Comparison of ENCODE assay signal across 8 cellular contexts in the genomic region with DNA sequence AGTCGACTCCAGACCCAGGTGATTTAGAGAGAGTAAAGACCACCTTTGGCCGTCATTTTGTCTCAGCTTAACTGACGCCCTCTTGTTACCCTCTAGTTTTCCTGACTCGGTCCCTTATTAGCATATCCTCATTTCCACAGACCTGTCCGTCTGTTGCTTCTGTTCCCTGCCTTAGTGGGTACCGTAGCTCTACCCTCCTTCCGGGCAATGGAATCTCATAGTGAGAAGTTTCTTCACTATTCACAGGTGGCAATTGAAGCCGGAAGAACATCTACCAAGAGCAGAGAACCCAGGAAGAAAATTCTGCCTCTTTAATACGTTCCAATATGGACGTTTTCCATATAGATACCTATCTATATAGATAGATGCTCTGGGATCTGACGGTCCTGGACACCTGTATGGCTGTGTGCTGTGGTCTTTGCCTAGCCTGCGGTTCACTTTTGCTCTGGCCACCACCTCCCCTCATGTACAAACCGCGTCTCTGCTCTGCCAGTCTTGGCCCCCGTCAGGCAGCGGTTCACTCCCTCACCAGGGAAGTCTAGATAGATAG. TPM values are rescaled to one million over a fixed set of nuclear protein-coding genes. Genes with fewer than 3 reads are reported as not detected.
DNase-seq lines count a peak whose midpoint lies in the region; ATAC-seq and TF ChIP-seq lines count a peak whose summit lies in the region.

No MANE protein-coding gene starts in this region.

- intact Hi-C loops in activated naive CD4-positive, alpha-beta T cell treated with anti-CD3 and anti-CD28 coated beads for 36 hours (cut with micrococcal nuclease): loop anchor here (1.0 to 5.0 kb wide), 4 partner anchors 233 to 1652 kb away; partner anchors contain the start of genes COX7C and RASA1
- intact Hi-C loops in activated T-helper 1 cell treated with anti-CD3 and anti-CD28 coated beads, Interleukin-12 subunit alpha, Interleukin-12 subunit beta, Interleukin-2, Interleukin-4 antibody, amounts not matched to agents 30 ng/mL and 10 ng/mL and 1 ng/mL, durations not matched to agents 14 hours and 24 hours and 36 hours (cut with micrococcal nuclease): loop anchor here (5.0 to 10.0 kb wide), 3 partner anchors 233 to 857 kb away; partner anchors contain the start of gene CCNH

- no peaks in the 10 kb centered on the region for H3K27me3 ChIP-seq in cardiac muscle cell

- peak overlapping the region; percentile 93 for H3K4me3 Mint-ChIP-seq in activated naive CD4-positive, alpha-beta T cell treated with anti-CD3 and anti-CD28 coated beads for 36 hours
- peak overlapping the region; percentile 97 for H3K4me3 Mint-ChIP-seq in activated T-helper 1 cell treated with anti-CD3 and anti-CD28 coated beads, Interleukin-12 subunit alpha, Interleukin-12 subunit beta, Interleukin-2, Interleukin-4 antibody, amounts not matched to agents 30 ng/mL and 10 ng/mL and 1 ng/mL, durations not matched to agents 14 hours and 24 hours and 36 hours
- H3K4me3 Mint-ChIP-seq in progenitor cell of endocrine pancreas (ENCODE audit: low read depth): peak overlapping the region; percentile 99

- H3K9me3 ChIP-seq in cardiac muscle cell (ENCODE audit: low read depth): no peaks in the 10 kb centered on the region

- H3K4me1 ChIP-seq in cardiac muscle cell (ENCODE audit: low read depth): peaks cover 6% of the 10 kb centered on the region

- CTCF ChIA-PET in activated naive CD4-positive, alpha-beta T cell treated with anti-CD3 and anti-CD28 coated beads for 36 hours (lab: Charles Lee): no interaction called here

- peak; percentile 23 for DNase-seq in activated naive CD4-positive, alpha-beta T cell treated with anti-CD3 and anti-CD28 coated beads for 36 hours
- DNase-seq in activated naive CD4-positive, alpha-beta T cell (lab: John Stamatoyannopoulos, UW): no peak
- peak; percentile 55 for DNase-seq in NAMALWA (ENCODE audit: low spot score)
- no peak for DNase-seq in activated T-helper 1 cell treated with anti-CD3 and anti-CD28 coated beads, Interleukin-12 subunit alpha, Interleukin-12 subunit beta, Interleukin-2, Interleukin-4 antibody, amounts not matched to agents 30 ng/mL and 10 ng/mL and 1 ng/mL, durations not matched to agents 14 hours and 24 hours and 36 hours (ENCODE audit: low spot score)
- peak in 1 of 2 donors; percentile 26 for DNase-seq in cardiac muscle cell (ENCODE audit: low read depth in 1 of 2, low spot score in 1 of 2)
- no peak for DNase-seq in progenitor cell of endocrine pancreas (ENCODE audit: low spot score, unreplicated experiment)
- DNase-seq in NCI-H446 (lab: John Stamatoyannopoulos, UW): no peak

- peak overlapping the region; percentile 49 for H3K27ac ChIP-seq in cardiac muscle cell

- TF ChIP-seq CTCF in cardiac muscle cell (IDR thresholded peaks at IDR 0.05; ENCODE audit: low read depth, low read length) (no peak), progenitor cell of endocrine pancreas (IDR thresholded peaks at IDR 0.05; ENCODE audit: unreplicated experiment) (no peak)

- peaks cover 42% of the 10 kb centered on the region for H3K4me1 Mint-ChIP-seq in activated naive CD4-positive, alpha-beta T cell treated with anti-CD3 and anti-CD28 coated beads for 36 hours (ENCODE audit: low read depth)
- H3K4me1 Mint-ChIP-seq in activated T-helper 1 cell treated with anti-CD3 and anti-CD28 coated beads, Interleukin-12 subunit alpha, Interleukin-12 subunit beta, Interleukin-2, Interleukin-4 antibody, amounts not matched to agents 30 ng/mL and 10 ng/mL and 1 ng/mL, durations not matched to agents 14 hours and 24 hours and 36 hours (ENCODE audit: low read depth): peaks cover 47% of the 10 kb centered on the region
- peaks cover 18% of the 10 kb centered on the region for H3K4me1 Mint-ChIP-seq in progenitor cell of endocrine pancreas (ENCODE audit: low read depth)

- H3K4me3 ChIP-seq in cardiac muscle cell: peak overlapping the region; percentile 70

- peaks cover 44% of the 10 kb centered on the region for H3K36me3 Mint-ChIP-seq in activated naive CD4-positive, alpha-beta T cell treated with anti-CD3 and anti-CD28 coated beads for 36 hours (ENCODE audit: low read depth)
- H3K36me3 Mint-ChIP-seq in activated T-helper 1 cell treated with anti-CD3 and anti-CD28 coated beads, Interleukin-12 subunit alpha, Interleukin-12 subunit beta, Interleukin-2, Interleukin-4 antibody, amounts not matched to agents 30 ng/mL and 10 ng/mL and 1 ng/mL, durations not matched to agents 14 hours and 24 hours and 36 hours (ENCODE audit: low read depth): peaks cover 45% of the 10 kb centered on the region
- H3K36me3 Mint-ChIP-seq in progenitor cell of endocrine pancreas (ENCODE audit: insufficient read depth): peaks cover 27% of the 10 kb centered on the region

- peaks cover 4% of the 10 kb centered on the region for H3K9me3 Mint-ChIP-seq in activated naive CD4-positive, alpha-beta T cell treated with anti-CD3 and anti-CD28 coated beads for 36 hours
- H3K9me3 Mint-ChIP-seq in activated T-helper 1 cell treated with anti-CD3 and anti-CD28 coated beads, Interleukin-12 subunit alpha, Interleukin-12 subunit beta, Interleukin-2, Interleukin-4 antibody, amounts not matched to agents 30 ng/mL and 10 ng/mL and 1 ng/mL, durations not matched to agents 14 hours and 24 hours and 36 hours: peaks cover 8% of the 10 kb centered on the region
- H3K9me3 Mint-ChIP-seq in progenitor cell of endocrine pancreas (ENCODE audit: low read depth): peaks cover 13% of the 10 kb centered on the region

- peak overlapping the region; percentile 96 for H3K27ac Mint-ChIP-seq in activated naive CD4-positive, alpha-beta T cell treated with anti-CD3 and anti-CD28 coated beads for 36 hours
- peak overlapping the region; percentile 98 for H3K27ac Mint-ChIP-seq in activated T-helper 1 cell treated with anti-CD3 and anti-CD28 coated beads, Interleukin-12 subunit alpha, Interleukin-12 subunit beta, Interleukin-2, Interleukin-4 antibody, amounts not matched to agents 30 ng/mL and 10 ng/mL and 1 ng/mL, durations not matched to agents 14 hours and 24 hours and 36 hours
- peak overlapping the region; percentile 97 for H3K27ac Mint-ChIP-seq in progenitor cell of endocrine pancreas

- H3K36me3 ChIP-seq in cardiac muscle cell: peaks cover 7% of the 10 kb centered on the region

- ATAC-seq in HG02571 (IDR thresholded peaks at IDR 0.05; ENCODE audit: unreplicated experiment): peak; percentile 14

- no peaks in the 10 kb centered on the region for H3K27me3 Mint-ChIP-seq in activated naive CD4-positive, alpha-beta T cell treated with anti-CD3 and anti-CD28 coated beads for 36 hours (ENCODE audit: low read depth)
- H3K27me3 Mint-ChIP-seq in activated T-helper 1 cell treated with anti-CD3 and anti-CD28 coated beads, Interleukin-12 subunit alpha, Interleukin-12 subunit beta, Interleukin-2, Interleukin-4 antibody, amounts not matched to agents 30 ng/mL and 10 ng/mL and 1 ng/mL, durations not matched to agents 14 hours and 24 hours and 36 hours (ENCODE audit: insufficient read depth): no peaks in the 10 kb centered on the region
- H3K27me3 Mint-ChIP-seq in progenitor cell of endocrine pancreas: no peaks in the 10 kb centered on the region

RNA-seq across cellular contexts. Expression of gene TMEM161B, which starts 0.7 kb away (rescaled TPM):
- total RNA-seq in activated naive CD4-positive, alpha-beta T cell treated with anti-CD3 and anti-CD28 coated beads for 36 hours: 10 to 100 TPM; 18.0 to 18.1 TPM
- 26.6 and 28.4 TPM in 2 replicates for total RNA-seq in activated T-helper 1 cell treated with anti-CD3 and anti-CD28 coated beads, Interleukin-12 subunit alpha, Interleukin-12 subunit beta, Interleukin-2, Interleukin-4 antibody, amounts not matched to agents 30 ng/mL and 10 ng/mL and 1 ng/mL, durations not matched to agents 14 hours and 24 hours and 36 hours
- total RNA-seq in cardiac muscle cell (9.7 and 11.2 TPM in 2 replicates), progenitor cell of endocrine pancreas (20.1 and 21.1 TPM in 2 replicates)
- polyA plus RNA-seq in cardiac muscle cell: 8.6 and 12.2 TPM in 2 replicates

Comparison
In these comparisons a context has a peak if more than half of its experiments do, and no peak if none do; other contexts are left out.
1. DNase-seq: peak in activated naive CD4-positive, alpha-beta T cell treated with anti-CD3 and anti-CD28 coated beads for 36 hours (single experiment) and NAMALWA (single experiment); none in activated naive CD4-positive, alpha-beta T cell (0 of 4), activated T-helper 1 cell treated with anti-CD3 and anti-CD28 coated beads, Interleukin-12 subunit alpha, Interleukin-12 subunit beta, Interleukin-2, Interleukin-4 antibody, amounts not matched to agents 30 ng/mL and 10 ng/mL and 1 ng/mL, durations not matched to agents 14 hours and 24 hours and 36 hours (single experiment), progenitor cell of endocrine pancreas (single experiment) and NCI-H446 (0 of 2).
2. Peak in every context shown above with its lines, with median percentiles within 50 percentile points of each other: H3K27ac Mint-ChIP-seq and H3K4me3 Mint-ChIP-seq.